Comparison of ENCODE assay signal across 14 cellular contexts in genomic region chr1:232377494-232377770, GRCh38.
DNase-seq lines count a peak whose midpoint lies in the region; ATAC-seq, FAIRE-seq and TF ChIP-seq lines count a peak whose summit lies in the region.
"Had no signal": no experiment of that assay in that cellular context is flagged by ENCODE, and none has a peak within 500 bp of the region (broad histone marks: within the 10 kb centered on the region; RNA-seq: fewer than 3 reads in every experiment).

No MANE protein-coding gene starts in this region.

- DNase-seq in AG10803 (ENCODE audit: low read depth): peak; percentile 5
- peak; percentile 65 for DNase-seq in M059J (ENCODE audit: low read depth)
- DNase-seq in endothelial cell of umbilical vein (ENCODE audit: low read depth, low spot score): peak; percentile 83
- DNase-seq in mesenchymal stem cell: peak; percentile 43
- no peak for DNase-seq in GM13976 (ENCODE audit: low spot score)
- no peak for DNase-seq in testis
- DNase-seq in NCI-H524 (lab: John Stamatoyannopoulos, UW): no peak
- DNase-seq: activated B cell treated with CpG ODN at 0.5 μM for 24 hours; CD8-positive, alpha-beta memory T cell; upper lobe of right lung had no signal

- no TSS peak for BruUV-seq in endothelial cell of umbilical vein (replicated peaks; lab: Mats Ljungman, UMichigan)

- H2AFZ ChIP-seq in endothelial cell of umbilical vein (ENCODE audit: low read depth, low read length) (no peak overlapping the region), mesenchymal stem cell (ENCODE audit: low read depth, low read length) (no peak overlapping the region)

- H3K36me3 ChIP-seq in endothelial cell of umbilical vein (ENCODE audit: control insufficient read depth in 2 of 2, extremely low read depth in 1 of 2, insufficient read depth in 2 of 2, low read length in 2 of 2): no peaks in the 10 kb centered on the region
- no peaks in the 10 kb centered on the region for H3K36me3 ChIP-seq in mesenchymal stem cell (ENCODE audit: control insufficient read depth in 1 of 2, insufficient read depth in 2 of 2, low read depth in 1 of 2, low read length in 2 of 2)
- H3K36me3 ChIP-seq in testis (ENCODE audit: low read depth, missing control alignments): no peaks in the 10 kb centered on the region
- H3K36me3 ChIP-seq: HAP-1, SJSA1, upper lobe of right lung had no signal

- H2BK5ac ChIP-seq in mesenchymal stem cell (ENCODE audit: low read depth, low read length, poor library complexity, severe bottlenecking): no peak overlapping the region

- H3K9me3 ChIP-seq in endothelial cell of umbilical vein (replicated peaks; ENCODE audit: control insufficient read depth, insufficient read depth, low read length): no peaks in the 10 kb centered on the region
- no peaks in the 10 kb centered on the region for H3K9me3 ChIP-seq in mesenchymal stem cell (ENCODE audit: control insufficient read depth, low read length)
- no peaks in the 10 kb centered on the region for H3K9me3 ChIP-seq in testis
- H3K9me3 ChIP-seq: HAP-1, SJSA1, upper lobe of right lung had no signal

- no peak overlapping the region for H2BK120ac ChIP-seq in mesenchymal stem cell (ENCODE audit: low read depth, low read length)

- H3K4me3 ChIP-seq in AG10803 (ENCODE audit: low read length) (no peak overlapping the region), endothelial cell of umbilical vein (replicated peaks in 1 of 3; ENCODE audit: insufficient read depth in 1 of 3, low read depth in 1 of 3, low read length in 3 of 3) (no peak overlapping the region), mesenchymal stem cell (ENCODE audit: insufficient read depth in 1 of 2, low read depth in 1 of 2, low read length in 2 of 2) (no peak overlapping the region), testis (no peak overlapping the region)
- H3K4me3 ChIP-seq: HAP-1, SJSA1, upper lobe of right lung had no signal

- H3K4me1 ChIP-seq in endothelial cell of umbilical vein (ENCODE audit: control insufficient read depth, extremely low read depth, insufficient read depth, low read length) (peaks cover 5% of the 10 kb centered on the region), mesenchymal stem cell (ENCODE audit: control insufficient read depth, insufficient read depth, low read depth, low read length) (peaks cover 4% of the 10 kb centered on the region), testis (no peaks in the 10 kb centered on the region)
- H3K4me1 ChIP-seq: upper lobe of right lung had no signal

- no peaks in the 10 kb centered on the region for H3K9me1 ChIP-seq in endothelial cell of umbilical vein (replicated peaks; ENCODE audit: control insufficient read depth, extremely low read depth, insufficient read depth, low read length)

- intact Hi-C loops in endothelial cell of umbilical vein (cut with micrococcal nuclease) (loop anchor here (5.0 to 10.0 kb wide), 2 partner anchors 250 to 513 kb away; no protein-coding TSS in a partner anchor), testis (cut with DNase I; ENCODE audit: low total_unique reads) (no loop called here)

- H3K27me3 ChIP-seq in endothelial cell of umbilical vein (ENCODE audit: control insufficient read depth in 2 of 2, insufficient read depth in 2 of 2, low read length in 2 of 2): no peaks in the 10 kb centered on the region
- H3K27me3 ChIP-seq in mesenchymal stem cell (ENCODE audit: control insufficient read depth in 1 of 2, insufficient read depth in 1 of 2, low read length in 2 of 2): peaks cover 0 to 16% of the 10 kb centered on the region in 2 experiments
- H3K27me3 ChIP-seq in testis: no peaks in the 10 kb centered on the region
- H3K27me3 ChIP-seq: SJSA1, upper lobe of right lung had no signal

- H3K14ac ChIP-seq in mesenchymal stem cell (ENCODE audit: low read length in 2 of 2): no peak overlapping the region

- H4K8ac ChIP-seq in mesenchymal stem cell (ENCODE audit: low read length): no peak overlapping the region

- H3K4me2 ChIP-seq in endothelial cell of umbilical vein (ENCODE audit: insufficient read depth, low read length) (no peak overlapping the region), mesenchymal stem cell (ENCODE audit: low read length, poor library complexity, severe bottlenecking) (no peak overlapping the region)
- H3K4me2 ChIP-seq: KMS-11 had no signal

- POLR2A ChIA-PET in endothelial cell of umbilical vein (lab: Charles Lee): no interaction called here

- CTCF ChIA-PET in endothelial cell of umbilical vein (lab: Charles Lee): interaction anchor here (0.7 to 1.4 kb wide), 5 partner anchors 9 to 621 kb away, joined by 3 to 4 read pairs (median 3); no protein-coding TSS in a partner anchor

- FAIRE-seq in endothelial cell of umbilical vein (lab: Jason Lieb, UNC): peak; percentile 82

- H3K79me2 ChIP-seq in endothelial cell of umbilical vein (ENCODE audit: control insufficient read depth, insufficient read depth, low read length): no peaks in the 10 kb centered on the region

- TF ChIP-seq CTCF in AG10803 (conservative IDR thresholded peaks at IDR 0.05; ENCODE audit: low read length): no peak
- TF ChIP-seq CTCF in endothelial cell of umbilical vein (IDR thresholded peaks at IDR 0.05; ENCODE audit: extremely low read depth in 1 of 2, insufficient read depth in 1 of 2, low read depth in 1 of 2, low read length in 2 of 2): no peak
- TF ChIP-seq CTCF in GM13976 (IDR thresholded peaks at IDR 0.05; ENCODE audit: borderline replicate concordance, control extremely low read depth, extremely low read depth, insufficient read depth, missing control alignments): no peak
- no peak for TF ChIP-seq CTCF in testis (IDR thresholded peaks at IDR 0.05)

- no peak for ATAC-seq in GM18868 (IDR thresholded peaks at IDR 0.05; ENCODE audit: unreplicated experiment)
- ATAC-seq: upper lobe of right lung had no signal

- H3K18ac ChIP-seq in mesenchymal stem cell (ENCODE audit: low read depth in 1 of 2, low read length in 2 of 2): no peak overlapping the region

- no peaks in the 10 kb centered on the region for H4K20me1 ChIP-seq in endothelial cell of umbilical vein (replicated peaks; ENCODE audit: control insufficient read depth, extremely low read depth, insufficient read depth, low read length)

- no peak overlapping the region for H2BK15ac ChIP-seq in mesenchymal stem cell (ENCODE audit: low read depth, poor library complexity, severe bottlenecking)

- H3K27ac ChIP-seq in endothelial cell of umbilical vein (ENCODE audit: insufficient read depth, low read depth, low read length) (no peak overlapping the region), mesenchymal stem cell (ENCODE audit: low read length, poor library complexity, severe bottlenecking) (no peak overlapping the region), testis (no peak overlapping the region)
- H3K27ac ChIP-seq: KMS-11, SJSA1, upper lobe of right lung had no signal

- no peak overlapping the region for H3K9ac ChIP-seq in endothelial cell of umbilical vein (replicated peaks; ENCODE audit: extremely low read depth, insufficient read depth, low read length)
- no peak overlapping the region for H3K9ac ChIP-seq in mesenchymal stem cell (ENCODE audit: low read length)
- H3K9ac ChIP-seq: KMS-11 had no signal

- H3K23ac ChIP-seq in mesenchymal stem cell (ENCODE audit: low read length in 2 of 2): no peak overlapping the region

- no peaks in the 10 kb centered on the region for H3K79me1 ChIP-seq in mesenchymal stem cell (replicated peaks; ENCODE audit: low read length, poor library complexity, severe bottlenecking)

- no peak overlapping the region for H2AK5ac ChIP-seq in mesenchymal stem cell (ENCODE audit: low read length, severe bottlenecking)

- H3K4ac ChIP-seq in mesenchymal stem cell (ENCODE audit: low read depth in 1 of 2, low read length in 2 of 2): no peak overlapping the region

- no peak overlapping the region for H4K91ac ChIP-seq in mesenchymal stem cell (ENCODE audit: low read length)

- WGBS in mesenchymal stem cell: 15% methylated on average over 3 of the region's 3 CpGs
- 81 to 84% methylated on average over 3 of the region's 3 CpGs for WGBS in testis, 2 donors

- dilution Hi-C loops in endothelial cell of umbilical vein (cut with MboI; ENCODE audit: extremely low pct_ligation_motif_present, low sequenced_read_pairs): no loop called here

- H2BK12ac ChIP-seq in mesenchymal stem cell (ENCODE audit: low read length in 2 of 2): no peak overlapping the region

- TF ChIP-seq POLR2A in endothelial cell of umbilical vein (IDR thresholded peaks at IDR 0.05; ENCODE audit: low read depth, low read length): no peak
- no peak for TF ChIP-seq POLR2A in testis (IDR thresholded peaks at IDR 0.05)

- in situ Hi-C loops in GM13976 (cut with MboI; ENCODE audit: low sequenced_read_pairs, unreplicated experiment): no loop called here

TF ChIP-seq in endothelial cell of umbilical vein, 7 proteins besides CTCF, POLR2A, EP300 and RAD21:
- TF ChIP-seq JUN (IDR thresholded peaks at IDR 0.05; ENCODE audit: borderline replicate concordance, insufficient read depth, insufficient read length, low read depth) (peak; percentile 66), GATA2 (IDR thresholded peaks at IDR 0.05; ENCODE audit: insufficient read depth, insufficient read length, low read depth, low read length) (no peak), FOS (IDR thresholded peaks at IDR 0.05; ENCODE audit: borderline replicate concordance, insufficient read depth, low read length) (peak; percentile 77)
TF ChIP-seq in endothelial cell of umbilical vein: peak in this region for 2.

Comparison
In these comparisons a context has a peak if more than half of its experiments do, and no peak if none do; other contexts are left out.
1. DNase-seq: peak in AG10803 (single experiment), M059J (single experiment), endothelial cell of umbilical vein (single experiment) and mesenchymal stem cell (single experiment); none in GM13976 (single experiment), testis (single experiment) and NCI-H524 (0 of 2).